9 cellular contexts compared by ENCODE assay signal in the genomic region with DNA sequence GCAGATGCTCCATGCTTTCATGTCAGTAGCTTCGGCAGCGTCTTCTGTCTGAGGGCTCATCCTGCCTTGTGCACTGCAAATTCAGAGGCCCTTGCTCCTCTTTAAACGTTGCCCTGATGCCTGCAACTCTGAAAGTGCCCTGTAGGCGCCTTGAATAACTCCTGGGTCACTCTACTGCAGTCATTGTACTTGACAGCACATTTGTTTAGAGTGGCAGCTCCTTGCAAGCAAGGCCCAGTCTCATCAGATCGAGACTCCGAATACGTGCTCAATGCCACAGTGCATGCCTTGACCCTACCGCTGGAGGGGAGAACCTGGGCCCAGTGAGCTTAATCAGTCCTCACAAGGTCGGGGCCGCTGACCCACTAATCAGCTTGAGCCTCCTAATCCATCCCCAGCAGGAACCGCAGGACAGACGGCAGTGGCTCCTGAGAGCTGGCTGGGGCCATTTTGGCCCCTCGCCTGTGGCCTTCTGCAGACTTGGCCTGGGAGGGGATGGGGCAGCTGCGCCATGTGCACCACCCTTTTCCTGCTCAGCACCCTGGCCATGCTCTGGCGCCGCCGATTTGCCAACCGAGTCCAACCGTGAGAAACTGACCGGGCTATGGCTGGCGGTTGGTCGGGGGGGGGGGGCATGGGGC. TPM values are rescaled to one million over a fixed set of nuclear protein-coding genes. Genes with fewer than 3 reads are reported as not detected.
DNase-seq lines count a peak whose midpoint lies in the region; ATAC-seq and TF ChIP-seq lines count a peak whose summit lies in the region.
"Had no signal": no experiment of that assay in that cellular context is flagged by ENCODE, and none has a peak within 500 bp of the region (broad histone marks: within the 10 kb centered on the region; RNA-seq: fewer than 3 reads in every experiment).

A gene with protein sequence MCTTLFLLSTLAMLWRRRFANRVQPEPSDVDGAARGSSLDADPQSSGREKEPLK (plus strand): TSS at position 414 of the 641 bp plus-strand sequence. CDS start 98 bp downstream, at position 512.

- H3K27ac ChIP-seq in GM23338 (ENCODE audit: low read depth) (no peak within 1 kb of the TSS), stomach (peak within 1 kb of the TSS; percentile 22 to 84 (median 49))

- H3K27me3 ChIP-seq in GM23338 (ENCODE audit: insufficient read depth) (peaks cover 47% of the 10 kb centered on the region), stomach (peaks cover 5 to 81% (median 27%) of the 10 kb centered on the region in 3 donors)

- H4K20me1 ChIP-seq in GM23338 (replicated peaks; ENCODE audit: insufficient read depth), result no peaks in the 10 kb centered on the region

- H3K4me2 ChIP-seq in GM23338, result peak within 1 kb of the TSS; percentile 90

- H3K36me3 ChIP-seq in GM23338 (ENCODE audit: insufficient read depth) (no peaks in the 10 kb centered on the region), stomach (no peaks in the 10 kb centered on the region)

- in situ Hi-C loops in astrocyte of the cerebellum (cut with HindIII; ENCODE audit: low sequenced_read_pairs), result no loop called here

- DNase-seq in GM23338 (ENCODE audit: low spot score), result peak; percentile 66
- no peak for DNase-seq in astrocyte of the cerebellum (ENCODE audit: low read depth)
- peak; percentile 68 for DNase-seq in islet precursor cell
- no peak for DNase-seq in stomach
- no peak for DNase-seq in NCI-H1092 treated with DMSO at 0.1 percent for 48 hours (lab: John Stamatoyannopoulos, UW)
- DNase-seq in NCI-H2081 (lab: John Stamatoyannopoulos, UW), result no peak
- DNase-seq in GOT3 (lab: John Stamatoyannopoulos, UW), result no peak
- DNase-seq in glomerular visceral epithelial cell (ENCODE audit: extremely low spot score), result no peak
- DNase-seq: cerebellar nuclear complex had no signal

- no peak for TF ChIP-seq EP300 in stomach (IDR thresholded peaks at IDR 0.05)

- H2AFZ ChIP-seq in GM23338, result peak within 1 kb of the TSS; percentile 67

- H3K27ac Mint-ChIP-seq in GM23338, result no peak within 1 kb of the TSS

- TF ChIP-seq POLR2A in stomach (IDR thresholded peaks at IDR 0.05), result no peak

- peak within 1 kb of the TSS; percentile 77 for H3K4me3 Mint-ChIP-seq in GM23338

- H3K9me3 ChIP-seq in stomach, result no peaks in the 10 kb centered on the region

- peak within 1 kb of the TSS; percentile 52 for H3K4me3 ChIP-seq in GM23338
- H3K4me3 ChIP-seq in astrocyte of the cerebellum (ENCODE audit: low read depth, low read length), result peak within 1 kb of the TSS; percentile 27
- peak within 1 kb of the TSS; percentile 30 to 46 (median 40) for H3K4me3 ChIP-seq in stomach

- H3K4me1 ChIP-seq in GM23338 (ENCODE audit: insufficient read depth) (peaks cover 15% of the 10 kb centered on the region), stomach (peaks cover 22 to 58% (median 51%) of the 10 kb centered on the region in 4 donors)

- H3K27me3 Mint-ChIP-seq in GM23338 (ENCODE audit: insufficient read depth, low read depth, poor library complexity), result peaks cover 52% of the 10 kb centered on the region

- peak; percentile 2; the same call in 1 of the 3 replicates for ATAC-seq in GM23338

- H3K79me2 ChIP-seq in GM23338 (replicated peaks; ENCODE audit: insufficient read depth), result no peaks in the 10 kb centered on the region

- H3K36me3 Mint-ChIP-seq in GM23338 (ENCODE audit: low read depth), result no peaks in the 10 kb centered on the region

- 0 out of 2 replicates have a peak, but pooled peaks cover 5% of the 10 kb centered on the region for H3F3A ChIP-seq in GM23338 (replicated peaks; ENCODE audit: low read depth)

- no peaks in the 10 kb centered on the region for H3K9me2 ChIP-seq in GM23338 (ENCODE audit: insufficient read depth)

- TF ChIP-seq CTCF in GM23338 (conservative IDR thresholded peaks at IDR 0.05; ENCODE audit: low read depth in 2 of 2) (no peak; a peak in 1 of 4 replicates), astrocyte of the cerebellum (IDR thresholded peaks at IDR 0.05; ENCODE audit: low read depth, low read length, missing control alignments) (no peak), stomach (IDR thresholded peaks at IDR 0.05) (no peak)

- 75 to 80% (median 76%) methylated on average over 17 to 22 of the region's 22 CpGs for WGBS in stomach, 5 donors

- H3K9me3 Mint-ChIP-seq in GM23338, result no peaks in the 10 kb centered on the region; the same call in 2 of the 3 replicates

- H3K4me1 Mint-ChIP-seq in GM23338, result peaks cover 49% of the 10 kb centered on the region

- intact Hi-C loops in stomach (cut with DNase I; ENCODE audit: low total_unique reads), result no loop called here

TF ChIP-seq in GM23338, 12 proteins besides CTCF, POLR2A, EP300 and RAD21 (continues in another document):
- TF ChIP-seq ZNF114 (CRISPR knock-in tag; IDR thresholded peaks at IDR 0.05) (no peak), EZH2phosphoT487 (IDR thresholded peaks at IDR 0.05; ENCODE audit: unreplicated experiment) (no peak), CREB1 (CRISPR knock-in tag; IDR thresholded peaks at IDR 0.05; ENCODE audit: low read depth) (no peak), POLR2AphosphoS5 (IDR thresholded peaks at IDR 0.05; ENCODE audit: low read depth) (no peak), EZH2 (IDR thresholded peaks at IDR 0.05; ENCODE audit: low read depth, unreplicated experiment) (no peak), NANOG (IDR thresholded peaks at IDR 0.05; ENCODE audit: borderline replicate concordance) (no peak), STAT1 (IDR thresholded peaks at IDR 0.05; ENCODE audit: unreplicated experiment) (no peak)
- TF ChIP-seq, protein P1, sequence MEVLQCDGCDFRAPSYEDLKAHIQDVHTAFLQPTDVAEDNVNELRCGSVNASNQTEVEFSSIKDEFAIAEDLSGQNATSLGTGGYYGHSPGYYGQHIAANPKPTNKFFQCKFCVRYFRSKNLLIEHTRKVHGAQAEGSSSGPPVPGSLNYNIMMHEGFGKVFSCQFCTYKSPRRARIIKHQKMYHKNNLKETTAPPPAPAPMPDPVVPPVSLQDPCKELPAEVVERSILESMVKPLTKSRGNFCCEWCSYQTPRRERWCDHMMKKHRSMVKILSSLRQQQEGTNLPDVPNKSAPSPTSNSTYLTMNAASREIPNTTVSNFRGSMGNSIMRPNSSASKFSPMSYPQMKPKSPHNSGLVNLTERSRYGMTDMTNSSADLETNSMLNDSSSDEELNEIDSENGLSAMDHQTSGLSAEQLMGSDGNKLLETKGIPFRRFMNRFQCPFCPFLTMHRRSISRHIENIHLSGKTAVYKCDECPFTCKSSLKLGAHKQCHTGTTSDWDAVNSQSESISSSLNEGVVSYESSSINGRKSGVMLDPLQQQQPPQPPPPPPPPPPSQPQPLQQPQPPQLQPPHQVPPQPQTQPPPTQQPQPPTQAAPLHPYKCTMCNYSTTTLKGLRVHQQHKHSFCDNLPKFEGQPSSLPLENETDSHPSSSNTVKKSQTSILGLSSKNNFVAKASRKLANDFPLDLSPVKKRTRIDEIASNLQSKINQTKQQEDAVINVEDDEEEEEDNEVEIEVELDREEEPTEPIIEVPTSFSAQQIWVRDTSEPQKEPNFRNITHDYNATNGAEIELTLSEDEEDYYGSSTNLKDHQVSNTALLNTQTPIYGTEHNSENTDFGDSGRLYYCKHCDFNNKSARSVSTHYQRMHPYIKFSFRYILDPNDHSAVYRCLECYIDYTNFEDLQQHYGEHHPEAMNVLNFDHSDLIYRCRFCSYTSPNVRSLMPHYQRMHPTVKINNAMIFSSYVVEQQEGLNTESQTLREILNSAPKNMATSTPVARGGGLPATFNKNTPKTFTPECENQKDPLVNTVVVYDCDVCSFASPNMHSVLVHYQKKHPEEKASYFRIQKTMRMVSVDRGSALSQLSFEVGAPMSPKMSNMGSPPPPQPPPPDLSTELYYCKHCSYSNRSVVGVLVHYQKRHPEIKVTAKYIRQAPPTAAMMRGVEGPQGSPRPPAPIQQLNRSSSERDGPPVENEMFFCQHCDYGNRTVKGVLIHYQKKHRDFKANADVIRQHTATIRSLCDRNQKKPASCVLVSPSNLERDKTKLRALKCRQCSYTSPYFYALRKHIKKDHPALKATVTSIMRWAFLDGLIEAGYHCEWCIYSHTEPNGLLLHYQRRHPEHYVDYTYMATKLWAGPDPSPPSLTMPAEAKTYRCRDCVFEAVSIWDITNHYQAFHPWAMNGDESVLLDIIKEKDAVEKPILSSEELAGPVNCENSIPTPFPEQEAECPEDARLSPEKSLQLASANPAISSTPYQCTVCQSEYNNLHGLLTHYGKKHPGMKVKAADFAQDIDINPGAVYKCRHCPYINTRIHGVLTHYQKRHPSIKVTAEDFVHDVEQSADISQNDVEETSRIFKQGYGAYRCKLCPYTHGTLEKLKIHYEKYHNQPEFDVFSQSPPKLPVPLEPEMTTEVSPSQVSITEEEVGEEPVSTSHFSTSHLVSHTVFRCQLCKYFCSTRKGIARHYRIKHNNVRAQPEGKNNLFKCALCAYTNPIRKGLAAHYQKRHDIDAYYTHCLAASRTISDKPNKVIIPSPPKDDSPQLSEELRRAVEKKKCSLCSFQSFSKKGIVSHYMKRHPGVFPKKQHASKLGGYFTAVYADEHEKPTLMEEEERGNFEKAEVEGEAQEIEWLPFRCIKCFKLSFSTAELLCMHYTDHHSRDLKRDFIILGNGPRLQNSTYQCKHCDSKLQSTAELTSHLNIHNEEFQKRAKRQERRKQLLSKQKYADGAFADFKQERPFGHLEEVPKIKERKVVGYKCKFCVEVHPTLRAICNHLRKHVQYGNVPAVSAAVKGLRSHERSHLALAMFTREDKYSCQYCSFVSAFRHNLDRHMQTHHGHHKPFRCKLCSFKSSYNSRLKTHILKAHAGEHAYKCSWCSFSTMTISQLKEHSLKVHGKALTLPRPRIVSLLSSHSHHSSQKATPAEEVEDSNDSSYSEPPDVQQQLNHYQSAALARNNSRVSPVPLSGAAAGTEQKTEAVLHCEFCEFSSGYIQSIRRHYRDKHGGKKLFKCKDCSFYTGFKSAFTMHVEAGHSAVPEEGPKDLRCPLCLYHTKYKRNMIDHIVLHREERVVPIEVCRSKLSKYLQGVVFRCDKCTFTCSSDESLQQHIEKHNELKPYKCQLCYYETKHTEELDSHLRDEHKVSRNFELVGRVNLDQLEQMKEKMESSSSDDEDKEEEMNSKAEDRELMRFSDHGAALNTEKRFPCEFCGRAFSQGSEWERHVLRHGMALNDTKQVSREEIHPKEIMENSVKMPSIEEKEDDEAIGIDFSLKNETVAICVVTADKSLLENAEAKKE (CRISPR knock-in tag; IDR thresholded peaks at IDR 0.05), result no peak

RNA-seq across cellular contexts. Expression of the gene that starts here (rescaled TPM):
- 0.38 and 0.50 TPM in 2 replicates for total RNA-seq in GM23338 (2014; rRNA removed; shearing (Covaris generic))
- polyA plus RNA-seq in GM23338 (2016; fragmentation: Nextera tagmentation; extraction: Ambion mirVana) (1.6 and 2.5 TPM in 2 replicates), stomach (10 to 100 TPM in 1 of 3 donors, 1 to 10 TPM in 2; 3.6 to 12.2 (median 4.2) TPM)
- total RNA-seq in stomach, result 1 to 10 TPM in 1 of 5 donors, under 1 TPM in 1, not detected in 3; 0.72 to 5.7 TPM

Comparison
In these comparisons a context has a peak if more than half of its experiments do, and no peak if none do; other contexts are left out.
1. DNase-seq: peak in GM23338 (single experiment) and islet precursor cell (single experiment); none in astrocyte of the cerebellum (single experiment), stomach (single experiment), NCI-H1092 treated with DMSO at 0.1 percent for 48 hours (single experiment), NCI-H2081 (0 of 2), GOT3 (single experiment) and glomerular visceral epithelial cell (single experiment).
2. Peak in every context shown above with its lines, with median percentiles within 50 percentile points of each other: H3K4me3 ChIP-seq.